ENCODE assay signal across 9 cellular contexts in genomic region chr3:187042062-187042745, GRCh38.
DNase-seq lines count a peak whose midpoint lies in the region; ATAC-seq and TF ChIP-seq lines count a peak whose summit lies in the region.
"Had no signal": no experiment of that assay in that cellular context is flagged by ENCODE, and none has a peak within 500 bp of the region (broad histone marks: within the 10 kb centered on the region; RNA-seq: fewer than 3 reads in every experiment).

No MANE protein-coding gene starts in this region.

- intact Hi-C loops in lower lobe of right lung (cut with DNase I), result no loop called here

- H3K4me3 ChIP-seq in GM12865 (ENCODE audit: low read depth, low read length) (peak overlapping the region; percentile 15; the same call in 1 of the 2 replicates), OCI-LY1 (ENCODE audit: low read depth, low read length, poor library complexity, severe bottlenecking) (no peak overlapping the region), lower lobe of right lung (no peak overlapping the region)

- H4K20me1 ChIP-seq in OCI-LY1 (ENCODE audit: insufficient read depth, low read length), result no peaks in the 10 kb centered on the region; the same call in 1 of the 2 replicates

- peak overlapping the region; percentile 81 for H3K27ac ChIP-seq in OCI-LY1 (ENCODE audit: low read depth, low read length, poor library complexity, severe bottlenecking)
- peak overlapping the region; percentile 51 for H3K27ac ChIP-seq in lower lobe of right lung

- H3K9me2 ChIP-seq in OCI-LY1 (ENCODE audit: low read depth, low read length), result no peaks in the 10 kb centered on the region

- H3F3A ChIP-seq in OCI-LY1 (ENCODE audit: insufficient read depth, low read length), result peaks cover 5% of the 10 kb centered on the region; the same call in 1 of the 2 replicates

- H3K36me3 ChIP-seq in OCI-LY1 (ENCODE audit: insufficient read depth, low read length) (peaks cover 97% of the 10 kb centered on the region), lower lobe of right lung (peaks cover 28% of the 10 kb centered on the region)

- H3K27me3 ChIP-seq in OCI-LY1 (ENCODE audit: insufficient read depth, low read length) (no peaks in the 10 kb centered on the region), lower lobe of right lung (ENCODE audit: low read depth) (no peaks in the 10 kb centered on the region)

- TF ChIP-seq CTCF in GM12865 (IDR thresholded peaks at IDR 0.05; ENCODE audit: insufficient read depth, low read depth, low read length, missing control alignments), result no peak
- TF ChIP-seq CTCF in OCI-LY1 (IDR thresholded peaks at IDR 0.05; ENCODE audit: low read length), result no peak
- no peak for TF ChIP-seq CTCF in lower lobe of right lung (IDR thresholded peaks at IDR 0.05)
- no peak for TF ChIP-seq CTCF in GM20000 (IDR thresholded peaks at IDR 0.05; ENCODE audit: extremely low read depth, missing control alignments)

- H3K9me3 ChIP-seq in OCI-LY1 (ENCODE audit: low read length) (no peaks in the 10 kb centered on the region), lower lobe of right lung (no peaks in the 10 kb centered on the region)

- no peak overlapping the region for H2AFZ ChIP-seq in OCI-LY1 (ENCODE audit: low read length)

- no peak for DNase-seq in GM12865 (ENCODE audit: low read depth)
- no peak for DNase-seq in lower lobe of right lung
- DNase-seq in stimulated activated CD4-positive, alpha-beta T cell treated with anti-CD3 and anti-CD28 coated beads, Interleukin-15, amount 100 ng/mL, for 24 hours, result no peak
- no peak for DNase-seq in T1000 (lab: John Stamatoyannopoulos, UW)
- no peak for DNase-seq in T-helper 9 cell
- no peak for DNase-seq in GM20000 (ENCODE audit: low spot score)
- DNase-seq: aorta had no signal

- H3K4me2 ChIP-seq in OCI-LY1 (ENCODE audit: low read length), result peak overlapping the region; percentile 19; the same call in 1 of the 2 replicates

- H3K4me1 ChIP-seq in OCI-LY1 (ENCODE audit: insufficient read depth, low read length, severe bottlenecking) (peaks cover 78% of the 10 kb centered on the region), lower lobe of right lung (peaks cover 57% of the 10 kb centered on the region)

- peak; percentile 18 for ATAC-seq in GM21390 (IDR thresholded peaks at IDR 0.05; ENCODE audit: unreplicated experiment)
- ATAC-seq in lower lobe of right lung, result no peak

- peak overlapping the region; percentile 7; the same call in 1 of the 2 replicates for H3K9ac ChIP-seq in OCI-LY1 (ENCODE audit: low read length)

- peaks cover 90% of the 10 kb centered on the region for H3K79me2 ChIP-seq in OCI-LY1 (ENCODE audit: insufficient read depth, low read length)
